ENCODE assay signal across 8 cellular contexts in the genomic region with DNA sequence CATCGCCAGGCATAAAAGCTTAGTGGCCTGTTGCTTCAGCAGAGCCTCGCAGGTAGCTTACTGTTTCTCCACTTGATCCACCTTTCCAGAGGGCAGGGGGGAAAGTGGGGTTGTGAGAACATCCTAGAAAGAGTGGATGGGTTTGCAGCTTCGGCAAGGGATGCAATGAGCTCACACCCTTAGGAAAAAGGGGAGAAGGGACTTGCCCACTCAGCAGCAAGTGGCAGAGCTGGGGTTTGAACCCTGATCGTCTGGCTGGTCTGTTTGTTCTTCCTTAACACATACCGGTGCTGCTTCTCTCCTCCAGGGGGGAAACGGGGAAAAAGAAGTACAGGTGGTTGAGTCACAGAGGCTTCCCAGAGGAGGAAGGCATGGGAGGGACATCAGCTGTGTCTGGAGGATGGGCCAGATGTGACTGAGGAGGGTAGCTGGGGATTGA. TPM values are rescaled to one million over a fixed set of nuclear protein-coding genes. Genes with fewer than 3 reads are reported as not detected.
DNase-seq lines count a peak whose midpoint lies in the region; ATAC-seq and TF ChIP-seq lines count a peak whose summit lies in the region.

No MANE protein-coding gene starts in this region.

- H3K27me3 Mint-ChIP-seq in activated naive CD8-positive, alpha-beta T cell treated with anti-CD3 and anti-CD28 coated beads, Interleukin-2, amount 50 U/mL, for 24 hours = no peaks in the 10 kb centered on the region

- TF ChIP-seq CTCF in kidney epithelial cell (IDR thresholded peaks at IDR 0.05; ENCODE audit: insufficient read depth, low read length, poor library complexity, severe bottlenecking) (no peak), tibial nerve (IDR thresholded peaks at IDR 0.05) (no peak)

- H3K27ac Mint-ChIP-seq in activated naive CD8-positive, alpha-beta T cell treated with anti-CD3 and anti-CD28 coated beads, Interleukin-2, amount 50 U/mL, for 24 hours = peak overlapping the region; percentile 76

- no peak overlapping the region for H3K27ac ChIP-seq in ACC112 (ENCODE audit: low read depth, low read length)
- peak overlapping the region; percentile 44 to 88 (median 62) for H3K27ac ChIP-seq in tibial nerve

- TF ChIP-seq EP300 in tibial nerve (IDR thresholded peaks at IDR 0.05) = no peak

- no peak for ATAC-seq in activated naive CD8-positive, alpha-beta T cell treated with anti-CD3 and anti-CD28 coated beads, Interleukin-2, amount 50 U/mL, for 24 hours

- H3K27me3 ChIP-seq in ACC112 (ENCODE audit: insufficient read depth, low read length) = no peaks in the 10 kb centered on the region
- H3K27me3 ChIP-seq in kidney epithelial cell (ENCODE audit: control insufficient read depth, insufficient read depth, low read length) = no peaks in the 10 kb centered on the region
- H3K27me3 ChIP-seq in tibial nerve = no peaks in the 10 kb centered on the region

- H3K4me1 Mint-ChIP-seq in activated naive CD8-positive, alpha-beta T cell treated with anti-CD3 and anti-CD28 coated beads, Interleukin-2, amount 50 U/mL, for 24 hours = peaks cover 39% of the 10 kb centered on the region

- no peak overlapping the region for H2AFZ ChIP-seq in ACC112 (ENCODE audit: low read length, unreplicated experiment)

- H3K9me3 ChIP-seq in tibial nerve = no peaks in the 10 kb centered on the region

- H3K4me3 ChIP-seq in ACC112 (ENCODE audit: low read depth, low read length) (peak overlapping the region; percentile 75), kidney epithelial cell (ENCODE audit: low read depth, low read length) (peak overlapping the region; percentile 53), tibial nerve (peak overlapping the region; percentile 36 to 81 (median 72))

- H3K79me2 ChIP-seq in ACC112 (ENCODE audit: control insufficient read depth, insufficient read depth, low read length, unreplicated experiment) = peaks cover 51% of the 10 kb centered on the region

- H3K4me3 Mint-ChIP-seq in activated naive CD8-positive, alpha-beta T cell treated with anti-CD3 and anti-CD28 coated beads, Interleukin-2, amount 50 U/mL, for 24 hours = peak overlapping the region; percentile 87

- 11 to 20% methylated on average over 6 of the region's 6 CpGs for WGBS in tibial nerve, 2 donors

- H3K9me3 Mint-ChIP-seq in activated naive CD8-positive, alpha-beta T cell treated with anti-CD3 and anti-CD28 coated beads, Interleukin-2, amount 50 U/mL, for 24 hours = no peaks in the 10 kb centered on the region

- peaks cover 3% of the 10 kb centered on the region for H3K36me3 Mint-ChIP-seq in activated naive CD8-positive, alpha-beta T cell treated with anti-CD3 and anti-CD28 coated beads, Interleukin-2, amount 50 U/mL, for 24 hours (ENCODE audit: low read depth)

- H3K4me1 ChIP-seq in ACC112 (ENCODE audit: control insufficient read depth, insufficient read depth, low read length, unreplicated experiment) (peaks cover 8% of the 10 kb centered on the region), tibial nerve (peaks cover 0 to 55% (median 19%) of the 10 kb centered on the region in 4 donors)

- H3K36me3 ChIP-seq in ACC112 (ENCODE audit: insufficient read depth, low read length) (no peaks in the 10 kb centered on the region), kidney epithelial cell (ENCODE audit: control insufficient read depth, insufficient read depth, low read length) (no peaks in the 10 kb centered on the region), tibial nerve (peaks cover 0 to under 1% (median 0%) of the 10 kb centered on the region in 3 donors)

- DNase-seq in HK-2 (ENCODE audit: unreplicated experiment) (peak; percentile 41), kidney epithelial cell (ENCODE audit: low read depth) (no peak), tibial nerve (ENCODE audit: low spot score in 2 of 2) (no peak), SIG-M5 (lab: John Stamatoyannopoulos, UW) (no peak), epidermal melanocyte (ENCODE audit: insufficient read length, low spot score) (no peak), SKM-1 (lab: John Stamatoyannopoulos, UW; ENCODE audit: unreplicated experiment) (no peak)
- no peak for DNase-seq in activated naive CD8-positive, alpha-beta T cell treated with anti-CD3 and anti-CD28 coated beads, Interleukin-2, amount 50 U/mL, for 24 hours

- TF ChIP-seq POLR2A in tibial nerve (IDR thresholded peaks at IDR 0.05) = no peak

RNA-seq across cellular contexts. Expression of a gene that starts 1.0 kb away (rescaled TPM):
- total RNA-seq in kidney epithelial cell (9.9 and 17.2 TPM in 2 replicates), tibial nerve (10 to 100 TPM; 11.8 to 22.8 (median 16.3) TPM)

RNA-seq across cellular contexts. Expression of a gene that starts 50.5 kb away (rescaled TPM):
- total RNA-seq in kidney epithelial cell = 12.0 and 14.2 TPM in 2 replicates
- total RNA-seq in tibial nerve = 10 to 100 TPM in 1 of 4 donors, 1 to 10 TPM in 3; 5.4 to 10.2 (median 6.8) TPM
